12 cellular contexts compared by ENCODE assay signal in genomic region chr12:101713059-101713682, GRCh38. TPM values are rescaled to one million over a fixed set of nuclear protein-coding genes. Genes with fewer than 3 reads are reported as not detected.
DNase-seq lines count a peak whose midpoint lies in the region; ATAC-seq and TF ChIP-seq lines count a peak whose summit lies in the region.
"Had no signal": no experiment of that assay in that cellular context is flagged by ENCODE, and none has a peak within 500 bp of the region (broad histone marks: within the 10 kb centered on the region; RNA-seq: fewer than 3 reads in every experiment).

No MANE protein-coding gene starts in this region.

- DNase-seq in anterior cingulate cortex (lab: John Stamatoyannopoulos, UW) (peak in 30 of 58 donors; percentile 1 to 63 (median 25)), heart right ventricle (peak in 1 of 2 donors; percentile 35), upper lobe of left lung (peak in 1 of 2 donors; percentile 48), AG08396 (ENCODE audit: low spot score) (no peak), DMS79 (lab: John Stamatoyannopoulos, UW) (no peak)
- no peak for DNase-seq in activated CD4-positive, alpha-beta T cell treated with anti-CD3 and anti-CD28 coated beads for 1 hour
- DNase-seq: activated CD4-positive, alpha-beta T cell treated with anti-CD3 and anti-CD28 coated beads, Interleukin-2, amount 50 U/mL, for 1 hour; activated naive CD8-positive, alpha-beta T cell treated with anti-CD3 and anti-CD28 coated beads, Interleukin-2, amount 10 ng/mL, durations not matched to agents 7 days and 5 days; NCI-H2029 treated with DMSO at 0.1 percent for 48 hours had no signal

- TF ChIP-seq POLR2A in upper lobe of left lung (IDR thresholded peaks at IDR 0.05), result no peak

- peak overlapping the region in 4 of 10 donors; percentile 6 to 14 (median 10) for H3K4me3 ChIP-seq in heart right ventricle
- H3K4me3 ChIP-seq in neuron (ENCODE audit: low read length), result peak overlapping the region; percentile 45
- no peak overlapping the region for H3K4me3 ChIP-seq in upper lobe of left lung

- H3K36me3 ChIP-seq in heart right ventricle, result peaks cover 0 to 9% (median 0%) of the 10 kb centered on the region in 9 donors
- no peaks in the 10 kb centered on the region for H3K36me3 ChIP-seq in neuron (ENCODE audit: insufficient read depth, low read length)
- no peaks in the 10 kb centered on the region for H3K36me3 ChIP-seq in upper lobe of left lung

- no peak for TF ChIP-seq EP300 in upper lobe of left lung (IDR thresholded peaks at IDR 0.05)

- TF ChIP-seq CTCF in heart right ventricle (IDR thresholded peaks at IDR 0.05) (no peak), upper lobe of left lung (IDR thresholded peaks at IDR 0.05) (no peak)

- peaks cover 0 to 49% (median 30%) of the 10 kb centered on the region in 9 donors for H3K4me1 ChIP-seq in heart right ventricle
- H3K4me1 ChIP-seq in neuron (ENCODE audit: insufficient read depth, low read length), result peaks cover 11% of the 10 kb centered on the region
- H3K4me1 ChIP-seq in upper lobe of left lung, result peaks cover 4 to 10% (median 5%) of the 10 kb centered on the region in 4 donors

- H2AFZ ChIP-seq in neuron (ENCODE audit: low read depth, low read length), result peak overlapping the region; percentile 3

- H3K27me3 ChIP-seq in heart right ventricle, result no peaks in the 10 kb centered on the region
- H3K27me3 ChIP-seq in neuron (ENCODE audit: insufficient read depth, low read length), result no peaks in the 10 kb centered on the region
- no peaks in the 10 kb centered on the region for H3K27me3 ChIP-seq in upper lobe of left lung

- H3K27ac ChIP-seq in heart right ventricle, result peak overlapping the region; percentile 3 to 74 (median 56)
- peak overlapping the region in 3 of 4 donors; percentile 2 to 62 (median 45) for H3K27ac ChIP-seq in upper lobe of left lung

- no peaks in the 10 kb centered on the region for H3K9me3 ChIP-seq in heart right ventricle
- no peaks in the 10 kb centered on the region for H3K9me3 ChIP-seq in neuron (ENCODE audit: low read length)
- no peaks in the 10 kb centered on the region for H3K9me3 ChIP-seq in upper lobe of left lung

- intact Hi-C loops in heart right ventricle (cut with DNase I), result no loop called here

- 26 to 27% methylated on average over 5 of the region's 5 CpGs for whole genome bisulfite sequencing in heart right ventricle, 2 donors
- 71 to 78% methylated on average over 5 of the region's 5 CpGs for whole genome bisulfite sequencing in upper lobe of left lung, 2 donors

- ATAC-seq in heart right ventricle (peak; percentile 70 to 93 (median 88)), upper lobe of left lung (ENCODE audit: low FRiP score in 2 of 2) (peak; percentile 43 to 66), HG03565 (IDR thresholded peaks at IDR 0.05; ENCODE audit: unreplicated experiment) (no peak)
- ATAC-seq: HCT116 had no signal

RNA-seq across cellular contexts. Expression of gene CHPT1, which starts 15.7 kb away (rescaled TPM):
- total RNA-seq in heart right ventricle (100 to 1,000 TPM in 7 of 10 donors, 10 to 100 TPM in 3; 85.8 to 215 (median 108) TPM), upper lobe of left lung (100 to 1,000 TPM in 4 of 6 donors, 10 to 100 TPM in 2; 52.5 to 262 (median 113) TPM)
- polyA plus RNA-seq in heart right ventricle, result 100 to 1,000 TPM in 1 of 2 donors, 10 to 100 TPM in 1; 42.2 to 136 TPM

RNA-seq across cellular contexts. Expression of gene SYCP3, which starts 26.1 kb away (rescaled TPM):
- total RNA-seq in heart right ventricle (under 1 TPM in 1 of 10 donors, not detected in 9; 0.18 TPM), upper lobe of left lung (1 to 10 TPM in 1 of 6 donors, under 1 TPM in 2, not detected in 3; 0.13 to 1.3 (median 0.30) TPM)
- polyA plus RNA-seq in heart right ventricle, result under 1 TPM; 0.07 to 0.22 TPM

Comparison
In these comparisons a context has a peak if more than half of its experiments do, and no peak if none do; other contexts are left out.
1. DNase-seq: peak in anterior cingulate cortex (30 of 58); none in activated CD4-positive, alpha-beta T cell treated with anti-CD3 and anti-CD28 coated beads for 1 hour (single experiment), AG08396 (single experiment) and DMS79 (single experiment).